11 cellular contexts compared by ENCODE assay signal in the genomic region with DNA sequence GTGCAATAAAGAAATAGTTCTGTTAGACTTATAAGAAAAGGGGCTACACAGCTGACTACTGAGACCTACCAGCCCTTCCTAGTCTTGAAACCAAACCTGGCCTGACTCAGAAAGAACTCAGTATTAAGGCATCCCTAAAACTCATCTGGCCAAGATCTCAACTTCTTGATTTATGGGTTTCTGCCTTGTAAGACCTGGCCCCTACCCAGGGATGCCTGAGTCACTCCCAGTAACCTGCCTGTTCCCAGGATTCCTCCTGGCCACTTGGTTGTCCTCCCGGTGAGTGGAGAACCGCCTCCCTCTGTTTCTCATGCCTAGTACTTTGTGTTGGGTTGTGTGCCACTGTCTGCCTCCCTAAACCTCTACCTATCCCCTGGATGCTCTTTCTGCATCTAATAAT.
DNase-seq lines count a peak whose midpoint lies in the region; ATAC-seq, FAIRE-seq and TF ChIP-seq lines count a peak whose summit lies in the region.
"Had no signal": no experiment of that assay in that cellular context is flagged by ENCODE, and none has a peak within 500 bp of the region (broad histone marks: within the 10 kb centered on the region; RNA-seq: fewer than 3 reads in every experiment).

No MANE protein-coding gene starts in this region.

- H3K27ac ChIP-seq in PC-3 (ENCODE audit: low read length): peak overlapping the region; percentile 99
- no peak overlapping the region for H3K27ac ChIP-seq in right cardiac atrium (ENCODE audit: low read length)

- no peaks in the 10 kb centered on the region for H4K20me1 ChIP-seq in PC-3 (ENCODE audit: low read length)

- WGBS in right cardiac atrium: 95% methylated on average over 2 of the region's 2 CpGs

- no peaks in the 10 kb centered on the region for H3K79me2 ChIP-seq in PC-3 (ENCODE audit: low read length)

- ATAC-seq in PC-3 (peak; percentile 64), right cardiac atrium (no peak), HG03378 (IDR thresholded peaks at IDR 0.05; ENCODE audit: unreplicated experiment) (no peak)

- H3F3A ChIP-seq in PC-3 (ENCODE audit: low read length, unreplicated experiment): peaks cover 15% of the 10 kb centered on the region

- no peak for DNase-seq in GM19239 (ENCODE audit: insufficient read length, low spot score)
- DNase-seq in PC-3: peak; percentile 95
- peak; percentile 95 for DNase-seq in epithelial cell of esophagus (ENCODE audit: low read depth)
- DNase-seq in skeletal muscle cell (ENCODE audit: low read depth): peak; percentile 87
- DNase-seq in right cardiac atrium: no peak
- DNase-seq in NCI-H1694 treated with DMSO at 0.1 percent for 48 hours (lab: John Stamatoyannopoulos, UW): no peak
- DNase-seq: activated effector memory CD4-positive, alpha-beta T cell treated with Interleukin-2 at 50 U/mL for 16 hours; DMS79 treated with DMSO at 0.1 percent for 48 hours; hippocampal formation; NCI-H2107 had no signal

- BruUV-seq in PC-3 (replicated peaks; lab: Mats Ljungman, UMichigan): no TSS peak

- H3K36me3 ChIP-seq in PC-3 (ENCODE audit: low read depth, low read length): no peaks in the 10 kb centered on the region

- CTCF ChIA-PET in PC-3 (lab: Charles Lee): no interaction called here

- H3K4me1 ChIP-seq in PC-3 (ENCODE audit: insufficient read depth, low read length) (peaks cover 79% of the 10 kb centered on the region), right cardiac atrium (ENCODE audit: control insufficient read depth, insufficient read depth, low read length) (no peaks in the 10 kb centered on the region)

- H3K9me3 ChIP-seq in PC-3 (ENCODE audit: low read length): no peaks in the 10 kb centered on the region
- no peaks in the 10 kb centered on the region for H3K9me3 ChIP-seq in right cardiac atrium (ENCODE audit: control insufficient read depth, low read length)

- H3K27me3 ChIP-seq in PC-3 (ENCODE audit: low read length) (no peaks in the 10 kb centered on the region), right cardiac atrium (ENCODE audit: control insufficient read depth, insufficient read depth) (no peaks in the 10 kb centered on the region)

- peak overlapping the region; percentile 70 for H3K4me2 ChIP-seq in PC-3 (ENCODE audit: low read length)

- H3K4me3 ChIP-seq in PC-3 (ENCODE audit: low read length) (peak overlapping the region; percentile 26; the same call in 1 of the 2 replicates), epithelial cell of esophagus (ENCODE audit: low read length) (no peak overlapping the region), skeletal muscle cell (ENCODE audit: low read depth, low read length) (no peak overlapping the region), right cardiac atrium (ENCODE audit: low read length) (no peak overlapping the region)

- TF ChIP-seq CTCF in PC-3 (conservative IDR thresholded peaks at IDR 0.05; ENCODE audit: low read depth, low read length) (no peak), epithelial cell of esophagus (IDR thresholded peaks at IDR 0.05; ENCODE audit: insufficient read depth, low read depth, low read length, missing control alignments) (no peak)

- no peaks in the 10 kb centered on the region for H3K9me2 ChIP-seq in PC-3 (replicated peaks; ENCODE audit: low read length)

- intact Hi-C loops in PC-3 (cut with micrococcal nuclease): loop anchor here (10.0 kb wide), 3 partner anchors 68 to 158 kb away; no protein-coding TSS in a partner anchor
- intact Hi-C loops in right cardiac atrium (cut with DNase I): no loop called here

- POLR2A ChIA-PET in PC-3 (lab: Charles Lee; ENCODE audit: unreplicated experiment): no interaction called here

- peak overlapping the region; percentile 48 for H2AFZ ChIP-seq in PC-3 (ENCODE audit: low read length)

- peak; percentile 18 for FAIRE-seq in GM19239 (lab: Jason Lieb, UNC)

- H3K9ac ChIP-seq in PC-3 (ENCODE audit: low read length): peak overlapping the region; percentile 81

Comparison
In these comparisons a context has a peak if more than half of its experiments do, and no peak if none do; other contexts are left out.
1. DNase-seq: peak in PC-3 (single experiment), epithelial cell of esophagus (single experiment) and skeletal muscle cell (single experiment); none in GM19239 (single experiment), right cardiac atrium (0 of 3) and NCI-H1694 treated with DMSO at 0.1 percent for 48 hours (single experiment).